1 cellular context compared by ENCODE assay signal in the genomic region with DNA sequence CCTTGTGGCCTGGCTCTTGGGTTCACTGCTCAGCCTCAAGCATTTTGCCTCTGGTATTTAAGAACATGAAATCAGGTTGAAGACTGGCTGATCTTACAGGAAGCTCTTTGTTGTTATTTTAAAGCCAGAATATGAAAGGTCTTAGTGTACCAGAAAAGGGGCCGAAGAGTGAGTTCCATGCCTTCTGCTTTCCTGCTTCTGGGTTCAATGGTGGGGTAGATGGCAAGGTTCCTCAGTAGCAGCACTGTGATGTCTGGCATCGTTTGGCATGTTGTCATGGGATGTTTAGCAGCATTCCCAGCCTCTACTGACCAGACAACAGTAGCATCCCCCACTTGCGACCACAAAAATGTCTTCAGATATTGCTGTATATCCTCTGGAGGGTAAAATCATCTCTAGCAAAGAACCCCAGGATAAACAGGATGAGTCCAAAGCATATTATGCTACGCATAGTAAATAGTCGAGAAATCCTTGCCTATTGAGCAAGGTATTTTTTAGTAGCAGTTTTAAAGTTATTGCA.
TF ChIP-seq lines count a peak whose summit lies in the region.

No MANE protein-coding gene starts in this region.

TF ChIP-seq in endothelial cell of umbilical vein, 7 proteins besides CTCF, POLR2A, EP300 and RAD21:
- TF ChIP-seq MYC (IDR thresholded peaks at IDR 0.05; ENCODE audit: low read depth, low read length) = no peak
- no peak for TF ChIP-seq POLR2AphosphoS5 (IDR thresholded peaks at IDR 0.05; ENCODE audit: insufficient read depth, low read depth, low read length)
- TF ChIP-seq EZH2 (IDR thresholded peaks at IDR 0.05; ENCODE audit: borderline replicate concordance, low read depth, low read length, severe bottlenecking) = no peak
- TF ChIP-seq, protein P1, sequence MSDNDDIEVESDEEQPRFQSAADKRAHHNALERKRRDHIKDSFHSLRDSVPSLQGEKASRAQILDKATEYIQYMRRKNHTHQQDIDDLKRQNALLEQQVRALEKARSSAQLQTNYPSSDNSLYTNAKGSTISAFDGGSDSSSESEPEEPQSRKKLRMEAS (IDR thresholded peaks at IDR 0.05; ENCODE audit: insufficient read depth, insufficient read length) = no peak
- no peak for TF ChIP-seq JUN (IDR thresholded peaks at IDR 0.05; ENCODE audit: borderline replicate concordance, insufficient read depth, insufficient read length, low read depth)
- no peak for TF ChIP-seq GATA2 (IDR thresholded peaks at IDR 0.05; ENCODE audit: insufficient read depth, insufficient read length, low read depth, low read length)
- TF ChIP-seq FOS (IDR thresholded peaks at IDR 0.05; ENCODE audit: borderline replicate concordance, insufficient read depth, low read length) = no peak
